10 cellular contexts compared by ENCODE assay signal in genomic region chr3:107956991-107957467, GRCh38.
DNase-seq lines count a peak whose midpoint lies in the region; ATAC-seq, FAIRE-seq and TF ChIP-seq lines count a peak whose summit lies in the region.
"Had no signal": no experiment of that assay in that cellular context is flagged by ENCODE, and none has a peak within 500 bp of the region (broad histone marks: within the 10 kb centered on the region; RNA-seq: fewer than 3 reads in every experiment).

No MANE protein-coding gene starts in this region.

- H3K9ac ChIP-seq in endodermal cell (ENCODE audit: extremely low read depth, low read length, poor library complexity, severe bottlenecking), result no peak overlapping the region
- H3K9ac ChIP-seq in stomach smooth muscle (ENCODE audit: low read length in 2 of 2), result peak overlapping the region; percentile 57 to 72

- no peaks in the 10 kb centered on the region for H3K9me3 Mint-ChIP-seq in endodermal cell
- no peaks in the 10 kb centered on the region for H3K9me3 Mint-ChIP-seq in activated T-helper 1 cell treated with anti-CD3 and anti-CD28 coated beads, Interleukin-12 subunit alpha, Interleukin-12 subunit beta, Interleukin-2, Interleukin-4 antibody, amounts not matched to agents 30 ng/mL and 10 ng/mL and 1 ng/mL, durations not matched to agents 14 hours and 24 hours and 36 hours
- H3K9me3 Mint-ChIP-seq: activated CD4-positive, alpha-beta memory T cell treated with anti-CD3 and anti-CD28 coated beads for 36 hours; effector memory CD8-positive, alpha-beta T cell had no signal

- no peak for TF ChIP-seq CTCF in HFF-Myc (IDR thresholded peaks at IDR 0.05; ENCODE audit: low read depth, low read length, missing control alignments)
- no peak for TF ChIP-seq CTCF in endodermal cell (conservative IDR thresholded peaks at IDR 0.05)
- no peak for TF ChIP-seq CTCF in lung (IDR thresholded peaks at IDR 0.05; ENCODE audit: control extremely low read depth, extremely low read depth)

- peaks cover 1% of the 10 kb centered on the region for H3K27me3 Mint-ChIP-seq in endodermal cell (ENCODE audit: insufficient read depth)
- H3K27me3 Mint-ChIP-seq in activated T-helper 1 cell treated with anti-CD3 and anti-CD28 coated beads, Interleukin-12 subunit alpha, Interleukin-12 subunit beta, Interleukin-2, Interleukin-4 antibody, amounts not matched to agents 30 ng/mL and 10 ng/mL and 1 ng/mL, durations not matched to agents 14 hours and 24 hours and 36 hours (ENCODE audit: insufficient read depth), result peaks cover 10% of the 10 kb centered on the region
- H3K27me3 Mint-ChIP-seq: activated CD4-positive, alpha-beta memory T cell treated with anti-CD3 and anti-CD28 coated beads for 36 hours; effector memory CD8-positive, alpha-beta T cell had no signal

- H3K4me3 Mint-ChIP-seq in endodermal cell, result no peak overlapping the region
- H3K4me3 Mint-ChIP-seq in activated T-helper 1 cell treated with anti-CD3 and anti-CD28 coated beads, Interleukin-12 subunit alpha, Interleukin-12 subunit beta, Interleukin-2, Interleukin-4 antibody, amounts not matched to agents 30 ng/mL and 10 ng/mL and 1 ng/mL, durations not matched to agents 14 hours and 24 hours and 36 hours, result no peak overlapping the region
- H3K4me3 Mint-ChIP-seq: activated CD4-positive, alpha-beta memory T cell treated with anti-CD3 and anti-CD28 coated beads for 36 hours; effector memory CD8-positive, alpha-beta T cell had no signal

- intact Hi-C loops in activated T-helper 1 cell treated with anti-CD3 and anti-CD28 coated beads, Interleukin-12 subunit alpha, Interleukin-12 subunit beta, Interleukin-2, Interleukin-4 antibody, amounts not matched to agents 30 ng/mL and 10 ng/mL and 1 ng/mL, durations not matched to agents 14 hours and 24 hours and 36 hours (cut with micrococcal nuclease), result no loop called here

- H3K27me3 ChIP-seq in endodermal cell (ENCODE audit: control insufficient read depth, insufficient read depth, low read length, poor library complexity, severe bottlenecking) (no peaks in the 10 kb centered on the region), lung (ENCODE audit: control insufficient read depth, insufficient read depth) (no peaks in the 10 kb centered on the region), stomach smooth muscle (ENCODE audit: control insufficient read depth in 1 of 2, insufficient read depth in 2 of 2, low read length in 2 of 2) (no peaks in the 10 kb centered on the region)

- no peaks in the 10 kb centered on the region for H3K9me3 ChIP-seq in endodermal cell (ENCODE audit: control insufficient read depth, low read length)
- no peaks in the 10 kb centered on the region for H3K9me3 ChIP-seq in lung (ENCODE audit: control insufficient read depth in 2 of 2, insufficient read depth in 1 of 2, low read length in 1 of 2)
- H3K9me3 ChIP-seq in stomach smooth muscle (ENCODE audit: control insufficient read depth in 2 of 2, low read length in 2 of 2), result no peaks in the 10 kb centered on the region

- no peaks in the 10 kb centered on the region for H3K36me3 Mint-ChIP-seq in endodermal cell (ENCODE audit: low read depth)
- H3K36me3 Mint-ChIP-seq in activated T-helper 1 cell treated with anti-CD3 and anti-CD28 coated beads, Interleukin-12 subunit alpha, Interleukin-12 subunit beta, Interleukin-2, Interleukin-4 antibody, amounts not matched to agents 30 ng/mL and 10 ng/mL and 1 ng/mL, durations not matched to agents 14 hours and 24 hours and 36 hours (ENCODE audit: low read depth), result no peaks in the 10 kb centered on the region
- H3K36me3 Mint-ChIP-seq: activated CD4-positive, alpha-beta memory T cell treated with anti-CD3 and anti-CD28 coated beads for 36 hours had no signal

- TF ChIP-seq POLR2A in H54 (IDR thresholded peaks at IDR 0.05; ENCODE audit: low read depth, low read length), result no peak

- FAIRE-seq in H54 (lab: Jason Lieb, UNC), result no peak

- H3K27ac ChIP-seq in endodermal cell (ENCODE audit: low read depth, low read length) (no peak overlapping the region), lung (ENCODE audit: low read depth in 1 of 2, low read length in 1 of 2) (peak overlapping the region; percentile 1 to 72), stomach smooth muscle (ENCODE audit: low read length) (peak overlapping the region; percentile 88)

- ATAC-seq in lung (ENCODE audit: insufficient read depth, low FRiP score) (peak; percentile 81), HG03095 (IDR thresholded peaks at IDR 0.05; ENCODE audit: unreplicated experiment) (no peak)
- ATAC-seq: effector memory CD8-positive, alpha-beta T cell had no signal

- WGBS in endodermal cell (ENCODE audit: insufficient coverage in 1 of 2, insufficient read length in 1 of 2), 2 experiments, result 84 to 100% methylated on average over 3 to 8 of the region's 8 CpGs
- 26 to 47% methylated on average over 8 of the region's 8 CpGs for WGBS in lung, 2 donors

- no peak overlapping the region for H3K27ac Mint-ChIP-seq in endodermal cell
- no peak overlapping the region for H3K27ac Mint-ChIP-seq in activated T-helper 1 cell treated with anti-CD3 and anti-CD28 coated beads, Interleukin-12 subunit alpha, Interleukin-12 subunit beta, Interleukin-2, Interleukin-4 antibody, amounts not matched to agents 30 ng/mL and 10 ng/mL and 1 ng/mL, durations not matched to agents 14 hours and 24 hours and 36 hours
- H3K27ac Mint-ChIP-seq: activated CD4-positive, alpha-beta memory T cell treated with anti-CD3 and anti-CD28 coated beads for 36 hours; effector memory CD8-positive, alpha-beta T cell had no signal

- H3K4me1 ChIP-seq in endodermal cell (ENCODE audit: control insufficient read depth, insufficient read depth, low read length) (peaks cover 11% of the 10 kb centered on the region), lung (ENCODE audit: control insufficient read depth in 2 of 2, insufficient read depth in 2 of 2, low read length in 2 of 2) (peaks cover 8 to 9% of the 10 kb centered on the region in 2 donors), stomach smooth muscle (ENCODE audit: control insufficient read depth, insufficient read depth, low read length) (peaks cover 12% of the 10 kb centered on the region)

- H3K36me3 ChIP-seq in endodermal cell (ENCODE audit: control insufficient read depth, insufficient read depth, low read length) (no peaks in the 10 kb centered on the region), lung (ENCODE audit: control insufficient read depth in 2 of 2, insufficient read depth in 2 of 2, low read length in 2 of 2) (no peaks in the 10 kb centered on the region), stomach smooth muscle (ENCODE audit: control insufficient read depth in 2 of 2, insufficient read depth in 2 of 2, low read length in 2 of 2) (no peaks in the 10 kb centered on the region)

- DNase-seq in HFF-Myc (ENCODE audit: extremely low read depth, low read depth) (peak; percentile 87), endodermal cell (no peak), lung (ENCODE audit: low spot score) (peak; percentile 73), H54 (ENCODE audit: insufficient read length, low spot score) (no peak), NCI-H345 (lab: John Stamatoyannopoulos, UW) (no peak)
- no peak for DNase-seq in activated T-helper 1 cell treated with anti-CD3 and anti-CD28 coated beads, Interleukin-12 subunit alpha, Interleukin-12 subunit beta, Interleukin-2, Interleukin-4 antibody, amounts not matched to agents 30 ng/mL and 10 ng/mL and 1 ng/mL, durations not matched to agents 14 hours and 24 hours and 36 hours (ENCODE audit: low spot score)
- DNase-seq: activated CD4-positive, alpha-beta memory T cell treated with anti-CD3 and anti-CD28 coated beads for 36 hours; effector memory CD8-positive, alpha-beta T cell had no signal

- H3K4me1 Mint-ChIP-seq in endodermal cell, result peaks cover 21% of the 10 kb centered on the region
- H3K4me1 Mint-ChIP-seq in activated T-helper 1 cell treated with anti-CD3 and anti-CD28 coated beads, Interleukin-12 subunit alpha, Interleukin-12 subunit beta, Interleukin-2, Interleukin-4 antibody, amounts not matched to agents 30 ng/mL and 10 ng/mL and 1 ng/mL, durations not matched to agents 14 hours and 24 hours and 36 hours (ENCODE audit: low read depth), result peaks cover 11% of the 10 kb centered on the region

- H3K4me3 ChIP-seq in HFF-Myc (replicated peaks; ENCODE audit: low read depth, low read length), result peak overlapping the region; percentile 5; the same call in 1 of the 2 replicates
- H3K4me3 ChIP-seq in endodermal cell (ENCODE audit: low read length), result peak overlapping the region; percentile 27
- H3K4me3 ChIP-seq in lung, result no peak overlapping the region
- H3K4me3 ChIP-seq in stomach smooth muscle (ENCODE audit: low read length in 2 of 2), result peak overlapping the region; percentile 23 to 70

Comparison
In these comparisons a context has a peak if more than half of its experiments do, and no peak if none do; other contexts are left out.
1. DNase-seq: peak in HFF-Myc (single experiment) and lung (single experiment); none in endodermal cell (single experiment), activated T-helper 1 cell treated with anti-CD3 and anti-CD28 coated beads, Interleukin-12 subunit alpha, Interleukin-12 subunit beta, Interleukin-2, Interleukin-4 antibody, amounts not matched to agents 30 ng/mL and 10 ng/mL and 1 ng/mL, durations not matched to agents 14 hours and 24 hours and 36 hours (single experiment), H54 (single experiment) and NCI-H345 (single experiment).